In genomic region chr3:188817920-188818239, GRCh38 we compare ENCODE assay signal across 21 cellular contexts.
"Had no signal": no experiment of that assay in that cellular context is flagged by ENCODE, and none has a peak within 500 bp of the region (broad histone marks: within the 10 kb centered on the region; RNA-seq: fewer than 3 reads in every experiment).

No MANE protein-coding gene starts in this region.

- DNase-seq: activated CD4-positive, alpha-beta T cell treated with anti-CD3 and anti-CD28 coated beads, Interleukin-2, amount 50 U/mL, for 1 hour; activated CD4-positive, CD25-positive, alpha-beta regulatory T cell; activated CD8-positive, alpha-beta memory T cell treated with anti-CD3 and anti-CD28 coated beads for 24 hours; activated gamma-delta T cell treated with Interleukin-2 at 50 U/mL for 16 hours; amygdala; body of pancreas; central memory CD4-positive, alpha-beta T cell; colonic mucosa; hippocampal formation; kidney; left ventricle myocardium inferior; occipital lobe; stimulated activated CD4-positive, alpha-beta T cell treated with anti-CD3 and anti-CD28 coated beads, Interleukin-4, amount 100 ng/mL, for 4 hours; stimulated activated CD8-positive, alpha-beta memory T cell treated with anti-CD3 and anti-CD28 coated beads, Interleukin-4, amount 100 ng/mL, for 48 hours; stimulated activated naive CD8-positive, alpha-beta T cell treated with anti-CD3 and anti-CD28 coated beads, Interleukin-15, Interleukin-2, amounts not matched to agents 100 U/mL and 50 U/mL, for 24 hours had no signal

- H3K9me3 Mint-ChIP-seq: nephron had no signal

- H3K4me3 Mint-ChIP-seq: activated naive CD8-positive, alpha-beta T cell; nephron had no signal

- H3K27ac ChIP-seq: body of pancreas, colonic mucosa, esophagus muscularis mucosa, left ventricle myocardium inferior, right atrium auricular region, suprapubic skin had no signal

- H3K4me3 ChIP-seq: body of pancreas, colonic mucosa, esophagus muscularis mucosa, left ventricle myocardium inferior, right atrium auricular region, skin epidermis, suprapubic skin had no signal

- H3K27ac Mint-ChIP-seq: activated naive CD8-positive, alpha-beta T cell; nephron had no signal

- H3K27me3 Mint-ChIP-seq: activated naive CD8-positive, alpha-beta T cell had no signal
